1 cellular context compared by ENCODE assay signal in the genomic region with DNA sequence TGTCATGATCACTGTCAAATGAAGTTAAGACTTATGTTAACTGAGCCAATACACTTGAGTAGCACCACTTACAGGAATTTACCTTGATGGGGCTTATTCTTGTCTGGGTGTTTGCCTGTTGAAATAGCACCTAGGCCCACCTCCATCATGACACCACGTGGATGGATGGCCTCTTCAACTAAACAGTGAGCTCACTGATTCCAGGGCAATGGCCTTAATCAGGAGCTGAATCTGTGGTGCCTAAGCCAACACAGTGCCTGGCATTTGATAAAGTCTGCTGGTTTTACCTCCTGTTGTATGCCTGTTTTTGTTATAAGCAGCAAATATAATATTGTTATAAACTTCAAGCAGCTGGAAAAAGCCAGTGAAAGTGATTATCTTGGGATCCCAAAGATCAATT.
TF ChIP-seq lines count a peak whose summit lies in the region.

No MANE protein-coding gene starts in this region.

TF ChIP-seq in A549, 52 proteins besides CTCF, POLR2A, EP300 and RAD21 (continued from another document):
- TF ChIP-seq, protein P1, sequence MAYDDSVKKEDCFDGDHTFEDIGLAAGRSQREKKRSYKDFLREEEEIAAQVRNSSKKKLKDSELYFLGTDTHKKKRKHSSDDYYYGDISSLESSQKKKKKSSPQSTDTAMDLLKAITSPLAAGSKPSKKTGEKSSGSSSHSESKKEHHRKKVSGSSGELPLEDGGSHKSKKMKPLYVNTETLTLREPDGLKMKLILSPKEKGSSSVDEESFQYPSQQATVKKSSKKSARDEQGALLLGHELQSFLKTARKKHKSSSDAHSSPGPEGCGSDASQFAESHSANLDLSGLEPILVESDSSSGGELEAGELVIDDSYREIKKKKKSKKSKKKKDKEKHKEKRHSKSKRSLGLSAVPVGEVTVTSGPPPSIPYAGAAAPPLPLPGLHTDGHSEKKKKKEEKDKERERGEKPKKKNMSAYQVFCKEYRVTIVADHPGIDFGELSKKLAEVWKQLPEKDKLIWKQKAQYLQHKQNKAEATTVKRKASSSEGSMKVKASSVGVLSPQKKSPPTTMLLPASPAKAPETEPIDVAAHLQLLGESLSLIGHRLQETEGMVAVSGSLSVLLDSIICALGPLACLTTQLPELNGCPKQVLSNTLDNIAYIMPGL (CRISPR knock-in tag; IDR thresholded peaks at IDR 0.05; ENCODE audit: borderline replicate concordance) = no peak
- no peak for TF ChIP-seq RCOR1 (IDR thresholded peaks at IDR 0.05; ENCODE audit: low read depth, low read length)
